ENCODE assay signal across 22 cellular contexts in the genomic region with DNA sequence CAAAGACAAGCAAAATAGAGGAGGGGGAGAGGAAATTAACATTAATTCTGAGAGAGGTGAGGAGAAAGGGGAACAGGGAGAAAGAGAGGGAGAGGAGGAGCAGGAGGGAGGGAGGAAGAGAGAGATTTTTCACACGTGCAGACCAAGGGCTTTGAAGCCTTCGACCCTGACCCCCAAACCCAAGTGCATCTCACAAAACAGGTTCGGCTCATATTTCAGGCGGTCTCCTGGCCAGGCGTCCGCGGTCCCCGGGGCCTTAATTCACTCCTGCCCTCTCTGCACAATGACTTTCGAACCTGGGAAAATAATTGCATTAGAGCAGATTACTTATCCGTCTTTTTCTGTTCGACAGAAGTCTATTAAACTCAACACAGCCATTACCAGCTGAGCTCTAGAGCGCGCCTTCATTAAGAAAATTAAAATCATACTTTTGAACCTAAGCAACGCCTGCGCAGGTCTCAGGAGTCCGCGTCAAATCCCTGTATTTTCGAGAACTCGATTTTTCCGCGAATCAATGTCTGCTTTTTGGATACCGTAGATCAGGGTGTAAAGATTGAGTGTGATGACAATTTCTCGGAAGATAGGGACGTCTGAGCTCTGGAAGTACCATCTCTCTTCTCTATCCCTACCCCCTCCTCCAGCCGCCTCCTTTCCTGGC.
DNase-seq lines count a peak whose midpoint lies in the region; ATAC-seq, FAIRE-seq and TF ChIP-seq lines count a peak whose summit lies in the region.
"Had no signal": no experiment of that assay in that cellular context is flagged by ENCODE, and none has a peak within 500 bp of the region (broad histone marks: within the 10 kb centered on the region; RNA-seq: fewer than 3 reads in every experiment).

No MANE protein-coding gene starts in this region.

- H3K4me1 ChIP-seq in iPS-18a (ENCODE audit: control insufficient read depth, low read depth, low read length) = peaks cover 46% of the 10 kb centered on the region
- H3K4me1 ChIP-seq in trophoblast cell (ENCODE audit: control insufficient read depth in 1 of 2, insufficient read depth in 2 of 2, low read length in 2 of 2) = peaks cover 12 to 16% of the 10 kb centered on the region in 2 experiments
- peaks cover 8 to 11% of the 10 kb centered on the region in 2 donors for H3K4me1 ChIP-seq in kidney (ENCODE audit: control insufficient read depth in 1 of 2, insufficient read depth in 1 of 2, low read depth in 1 of 2, low read length in 2 of 2)
- peaks cover 7% of the 10 kb centered on the region for H3K4me1 ChIP-seq in CD8-positive, alpha-beta T cell (ENCODE audit: insufficient read depth, low read length)

- no peaks in the 10 kb centered on the region for H3K79me2 ChIP-seq in trophoblast cell (ENCODE audit: control insufficient read depth, insufficient read depth, low read length, poor library complexity)

- H3K18ac ChIP-seq in trophoblast cell (ENCODE audit: low read length) = no peak overlapping the region

- no peak for FAIRE-seq in kidney (lab: Jason Lieb, UNC)
- FAIRE-seq: D721Med had no signal

- ATAC-seq in CD8-positive, alpha-beta T cell = no peak
- ATAC-seq: activated CD8-positive, alpha-beta T cell treated with anti-CD3 and anti-CD28 coated beads for 36 hours; activated T-cell treated with anti-CD3 and anti-CD28 coated beads, Interleukin-2, amount 50 U/mL, for 4 hours had no signal

- no CpG with 5 or more reads among the region's 25 CpGs for WGBS in trophoblast cell (ENCODE audit: extremely low coverage, insufficient coverage, insufficient read length)

- H3K9me3 Mint-ChIP-seq in activated T-helper 1 cell treated with anti-CD3 and anti-CD28 coated beads, Interleukin-12 subunit alpha, Interleukin-12 subunit beta, Interleukin-2, Interleukin-4 antibody, amounts not matched to agents 30 ng/mL and 10 ng/mL and 1 ng/mL, durations not matched to agents 14 hours and 24 hours and 36 hours = no peaks in the 10 kb centered on the region
- H3K9me3 Mint-ChIP-seq in CD8-positive, alpha-beta T cell = peaks cover 2% of the 10 kb centered on the region
- H3K9me3 Mint-ChIP-seq: activated CD8-positive, alpha-beta T cell treated with anti-CD3 and anti-CD28 coated beads for 36 hours; activated T-cell treated with anti-CD3 and anti-CD28 coated beads, Interleukin-2, amount 50 U/mL, for 4 hours; stimulated activated effector memory CD8-positive, alpha-beta T cell treated with anti-CD3 and anti-CD28 coated beads, Interleukin-12 subunit alpha, Interleukin-12 subunit beta, amount 100 ng/mL, for 72 hours had no signal

- no peak overlapping the region for H2BK5ac ChIP-seq in trophoblast cell (ENCODE audit: low read depth, low read length, poor library complexity)

- peak overlapping the region; percentile 27; the same call in 1 of the 2 replicates for H3K4me3 ChIP-seq in H7 (ENCODE audit: insufficient read depth, low read depth, low read length)
- H3K4me3 ChIP-seq in iPS-18a (ENCODE audit: low read length) = peak overlapping the region; percentile 55
- H3K4me3 ChIP-seq in trophoblast cell (ENCODE audit: low read depth, low read length) = no peak overlapping the region
- H3K4me3 ChIP-seq in kidney (ENCODE audit: low read length in 2 of 2) = no peak overlapping the region
- no peak overlapping the region for H3K4me3 ChIP-seq in CD8-positive, alpha-beta T cell (ENCODE audit: low read depth, low read length)
- H3K4me3 ChIP-seq: PC-9, sigmoid colon had no signal

- H3K4me3 Mint-ChIP-seq in activated T-helper 1 cell treated with anti-CD3 and anti-CD28 coated beads, Interleukin-12 subunit alpha, Interleukin-12 subunit beta, Interleukin-2, Interleukin-4 antibody, amounts not matched to agents 30 ng/mL and 10 ng/mL and 1 ng/mL, durations not matched to agents 14 hours and 24 hours and 36 hours = no peak overlapping the region
- H3K4me3 Mint-ChIP-seq in CD8-positive, alpha-beta T cell = no peak overlapping the region
- H3K4me3 Mint-ChIP-seq: activated CD8-positive, alpha-beta T cell treated with anti-CD3 and anti-CD28 coated beads for 36 hours; activated T-cell treated with anti-CD3 and anti-CD28 coated beads, Interleukin-2, amount 50 U/mL, for 4 hours; stimulated activated effector memory CD8-positive, alpha-beta T cell treated with anti-CD3 and anti-CD28 coated beads, Interleukin-12 subunit alpha, Interleukin-12 subunit beta, amount 100 ng/mL, for 72 hours had no signal

- H2AFZ ChIP-seq in trophoblast cell (ENCODE audit: insufficient read depth, low read length, poor library complexity) = no peak overlapping the region
- H2AFZ ChIP-seq: PC-9 had no signal

- no peak overlapping the region for H4K12ac ChIP-seq in trophoblast cell (ENCODE audit: low read depth, low read length)

- no peak overlapping the region for H3K4ac ChIP-seq in trophoblast cell (ENCODE audit: low read depth, low read length)

- H3K9ac ChIP-seq in iPS-18a (ENCODE audit: low read length) (no peak overlapping the region), trophoblast cell (ENCODE audit: low read length) (no peak overlapping the region), kidney (ENCODE audit: low read length in 2 of 2) (no peak overlapping the region)

- intact Hi-C loops in activated T-helper 1 cell treated with anti-CD3 and anti-CD28 coated beads, Interleukin-12 subunit alpha, Interleukin-12 subunit beta, Interleukin-2, Interleukin-4 antibody, amounts not matched to agents 30 ng/mL and 10 ng/mL and 1 ng/mL, durations not matched to agents 14 hours and 24 hours and 36 hours (cut with micrococcal nuclease) = loop anchor here (5.0 to 10.0 kb wide), 4 partner anchors 377 to 1475 kb away; a partner anchor contains a TSS
- intact Hi-C loops in kidney (cut with DNase I) = loop anchor here (10.0 kb wide), 1 partner anchor 225 kb away; a partner anchor contains a TSS
- intact Hi-C loops in CD8-positive, alpha-beta T cell (cut with DNase I, micrococcal nuclease) = loop anchor here in 1 of 2 experiments (10.0 kb wide), 1 partner anchor 1475 kb away; no protein-coding TSS in a partner anchor

- H2BK12ac ChIP-seq in trophoblast cell (ENCODE audit: low read length) = no peak overlapping the region

- peak overlapping the region; percentile 86 for H3K4me2 ChIP-seq in trophoblast cell (ENCODE audit: low read length)
- H3K4me2 ChIP-seq: PC-9 had no signal

- H3K4me1 Mint-ChIP-seq in activated T-helper 1 cell treated with anti-CD3 and anti-CD28 coated beads, Interleukin-12 subunit alpha, Interleukin-12 subunit beta, Interleukin-2, Interleukin-4 antibody, amounts not matched to agents 30 ng/mL and 10 ng/mL and 1 ng/mL, durations not matched to agents 14 hours and 24 hours and 36 hours (ENCODE audit: low read depth) = no peaks in the 10 kb centered on the region
- peaks cover 20% of the 10 kb centered on the region for H3K4me1 Mint-ChIP-seq in CD8-positive, alpha-beta T cell (ENCODE audit: low read depth)

- DNase-seq in H7 (peak; percentile 57), trophoblast cell (no peak), kidney (no peak), HCEC 1CT (no peak), NOMO-1 (lab: John Stamatoyannopoulos, UW; ENCODE audit: unreplicated experiment in 2 of 2) (no peak)
- no peak for DNase-seq in activated T-helper 1 cell treated with anti-CD3 and anti-CD28 coated beads, Interleukin-12 subunit alpha, Interleukin-12 subunit beta, Interleukin-2, Interleukin-4 antibody, amounts not matched to agents 30 ng/mL and 10 ng/mL and 1 ng/mL, durations not matched to agents 14 hours and 24 hours and 36 hours (ENCODE audit: low spot score)
- DNase-seq in CD8-positive, alpha-beta T cell = no peak
- DNase-seq: activated CD8-positive, alpha-beta T cell treated with anti-CD3 and anti-CD28 coated beads for 36 hours; activated naive CD4-positive, alpha-beta T cell treated with anti-CD3 and anti-CD28 coated beads, Interleukin-2, amount 50 U/mL, for 16 hours; activated T-cell treated with anti-CD3 and anti-CD28 coated beads, Interleukin-2, amount 50 U/mL, for 4 hours; anterior cingulate cortex; effector CD8-positive, alpha-beta T cell; EL; MM.1S; NCI-H146; NCI-H2227 treated with DMSO at 0.1 percent for 48 hours; PC-9; sigmoid colon had no signal

- peak overlapping the region; percentile 61 for H3K27ac Mint-ChIP-seq in activated T-helper 1 cell treated with anti-CD3 and anti-CD28 coated beads, Interleukin-12 subunit alpha, Interleukin-12 subunit beta, Interleukin-2, Interleukin-4 antibody, amounts not matched to agents 30 ng/mL and 10 ng/mL and 1 ng/mL, durations not matched to agents 14 hours and 24 hours and 36 hours
- H3K27ac Mint-ChIP-seq in CD8-positive, alpha-beta T cell = no peak overlapping the region
- H3K27ac Mint-ChIP-seq: activated CD8-positive, alpha-beta T cell treated with anti-CD3 and anti-CD28 coated beads for 36 hours; stimulated activated effector memory CD8-positive, alpha-beta T cell treated with anti-CD3 and anti-CD28 coated beads, Interleukin-12 subunit alpha, Interleukin-12 subunit beta, amount 100 ng/mL, for 72 hours had no signal

- no peaks in the 10 kb centered on the region for H3K79me1 ChIP-seq in trophoblast cell (ENCODE audit: low read length)

- no peak overlapping the region for H4K91ac ChIP-seq in trophoblast cell (ENCODE audit: low read depth, low read length)

- H3K36me3 Mint-ChIP-seq in activated T-helper 1 cell treated with anti-CD3 and anti-CD28 coated beads, Interleukin-12 subunit alpha, Interleukin-12 subunit beta, Interleukin-2, Interleukin-4 antibody, amounts not matched to agents 30 ng/mL and 10 ng/mL and 1 ng/mL, durations not matched to agents 14 hours and 24 hours and 36 hours (ENCODE audit: low read depth) = peaks cover 4% of the 10 kb centered on the region
- H3K36me3 Mint-ChIP-seq in CD8-positive, alpha-beta T cell = no peaks in the 10 kb centered on the region
- H3K36me3 Mint-ChIP-seq: stimulated activated effector memory CD8-positive, alpha-beta T cell treated with anti-CD3 and anti-CD28 coated beads, Interleukin-12 subunit alpha, Interleukin-12 subunit beta, amount 100 ng/mL, for 72 hours had no signal

- no peak overlapping the region for H3K14ac ChIP-seq in trophoblast cell (ENCODE audit: low read length)

- no peak for TF ChIP-seq CTCF in kidney (IDR thresholded peaks at IDR 0.05; ENCODE audit: borderline replicate concordance, extremely low read depth, insufficient read depth)
- no peak for TF ChIP-seq CTCF in CD8-positive, alpha-beta T cell (IDR thresholded peaks at IDR 0.05)

- no peak overlapping the region for H4K8ac ChIP-seq in trophoblast cell (ENCODE audit: low read depth, low read length)

- POLR2A ChIA-PET in CD8-positive, alpha-beta T cell (lab: Charles Lee) = no interaction called here

- no peaks in the 10 kb centered on the region for H3K36me3 ChIP-seq in H7 (replicated peaks; ENCODE audit: control insufficient read depth, insufficient read depth, low read length)
- H3K36me3 ChIP-seq in iPS-18a (ENCODE audit: control insufficient read depth, low read depth, low read length) = no peaks in the 10 kb centered on the region
- H3K36me3 ChIP-seq in trophoblast cell (ENCODE audit: control insufficient read depth in 1 of 2, insufficient read depth in 2 of 2, low read length in 2 of 2) = no peaks in the 10 kb centered on the region
- no peaks in the 10 kb centered on the region for H3K36me3 ChIP-seq in kidney (ENCODE audit: control insufficient read depth in 1 of 2, insufficient read depth in 2 of 2, low read length in 2 of 2)
- H3K36me3 ChIP-seq in CD8-positive, alpha-beta T cell (ENCODE audit: insufficient read depth, low read length) = no peaks in the 10 kb centered on the region
- H3K36me3 ChIP-seq: sigmoid colon had no signal

- H3K27me3 ChIP-seq in H7 (ENCODE audit: control insufficient read depth, insufficient read depth, low read length) (peaks cover 80% of the 10 kb centered on the region), iPS-18a (ENCODE audit: control insufficient read depth, insufficient read depth, low read length) (peaks cover 93% of the 10 kb centered on the region), trophoblast cell (ENCODE audit: insufficient read depth, low read length) (peaks cover 43% of the 10 kb centered on the region)
- H3K27me3 ChIP-seq in CD8-positive, alpha-beta T cell (ENCODE audit: insufficient read depth, low read length) = peaks cover 49% of the 10 kb centered on the region

- H2AK5ac ChIP-seq in trophoblast cell (ENCODE audit: low read length) = no peak overlapping the region

- H2BK120ac ChIP-seq in trophoblast cell (ENCODE audit: insufficient read depth, low read length, poor library complexity) = no peak overlapping the region

- H3K9me3 ChIP-seq in iPS-18a (ENCODE audit: control insufficient read depth, low read depth, low read length) = no peaks in the 10 kb centered on the region
- peaks cover 4% of the 10 kb centered on the region for H3K9me3 ChIP-seq in trophoblast cell (ENCODE audit: insufficient read depth, low read depth, low read length)
- no peaks in the 10 kb centered on the region for H3K9me3 ChIP-seq in kidney (ENCODE audit: control insufficient read depth in 1 of 2, low read length in 2 of 2)
- no peaks in the 10 kb centered on the region for H3K9me3 ChIP-seq in CD8-positive, alpha-beta T cell (ENCODE audit: low read length)
- H3K9me3 ChIP-seq: sigmoid colon had no signal

- peaks cover 85% of the 10 kb centered on the region for H3K27me3 Mint-ChIP-seq in activated T-helper 1 cell treated with anti-CD3 and anti-CD28 coated beads, Interleukin-12 subunit alpha, Interleukin-12 subunit beta, Interleukin-2, Interleukin-4 antibody, amounts not matched to agents 30 ng/mL and 10 ng/mL and 1 ng/mL, durations not matched to agents 14 hours and 24 hours and 36 hours (ENCODE audit: insufficient read depth)
- peaks cover 80% of the 10 kb centered on the region for H3K27me3 Mint-ChIP-seq in CD8-positive, alpha-beta T cell (ENCODE audit: low read depth)

- no peak overlapping the region for H3K27ac ChIP-seq in iPS-18a (ENCODE audit: low read length)
- no peak overlapping the region for H3K27ac ChIP-seq in trophoblast cell (ENCODE audit: low read depth, low read length)
- H3K27ac ChIP-seq in kidney (ENCODE audit: low read depth in 2 of 2, low read length in 2 of 2) = no peak overlapping the region
- no peak overlapping the region for H3K27ac ChIP-seq in CD8-positive, alpha-beta T cell (ENCODE audit: low read depth, low read length)
- H3K27ac ChIP-seq: C4-2B, PC-9, sigmoid colon had no signal

- no peak overlapping the region for H3K23ac ChIP-seq in trophoblast cell (ENCODE audit: low read length)

- CTCF ChIA-PET in CD8-positive, alpha-beta T cell (lab: Charles Lee) = no interaction called here

Comparison
In these comparisons a context has a peak if more than half of its experiments do, and no peak if none do; other contexts are left out.
1. H3K4me3 ChIP-seq: peak in H7 (single experiment) and iPS-18a (single experiment); none in trophoblast cell (single experiment), kidney (0 of 2) and CD8-positive, alpha-beta T cell (single experiment).